8 cellular contexts compared by ENCODE assay signal in the genomic region with DNA sequence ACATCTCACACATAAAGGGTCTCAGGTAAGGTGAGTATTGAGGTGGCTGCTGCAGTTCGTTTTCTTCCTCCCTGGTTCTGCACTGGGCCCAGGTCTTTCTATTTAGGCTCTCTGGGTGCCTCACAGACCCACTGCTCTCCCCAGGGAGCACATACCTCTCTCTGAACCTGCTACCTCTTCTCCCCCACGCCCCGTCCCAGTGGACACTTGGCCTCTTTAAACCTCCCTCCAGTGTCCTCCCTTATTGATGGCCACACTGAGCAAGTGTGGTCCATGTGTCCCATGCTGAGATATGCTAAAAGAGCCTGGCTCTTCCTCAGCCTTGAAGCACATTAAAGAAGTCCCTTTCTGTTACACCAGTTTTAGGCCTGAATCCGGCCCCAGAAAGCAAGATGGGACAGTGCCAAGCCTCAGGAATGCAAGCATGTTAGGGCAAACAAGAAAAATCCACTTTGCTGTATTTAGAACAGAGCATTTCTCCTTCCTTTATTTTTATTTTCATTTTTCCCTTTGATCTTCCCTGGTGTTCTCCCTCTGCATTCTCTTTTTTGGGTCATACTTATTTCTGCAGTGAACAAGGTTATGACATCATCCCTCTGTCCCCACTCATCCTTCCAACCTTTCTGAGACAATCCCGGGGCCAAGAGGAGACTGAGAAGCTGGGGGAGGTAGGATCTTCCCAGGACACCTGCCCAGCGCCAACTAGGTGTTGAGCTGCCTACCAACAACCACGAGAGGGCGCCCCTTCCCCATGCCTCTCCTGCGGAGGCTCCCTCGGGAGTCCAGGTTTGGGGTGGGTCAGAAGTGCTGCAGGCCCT. TPM values are rescaled to one million over a fixed set of nuclear protein-coding genes. Genes with fewer than 3 reads are reported as not detected.
DNase-seq lines count a peak whose midpoint lies in the region; ATAC-seq and TF ChIP-seq lines count a peak whose summit lies in the region.

No MANE protein-coding gene starts in this region.

- H3K27ac ChIP-seq in duodenal mucosa (ENCODE audit: low read depth, low read length) (peak overlapping the region; percentile 26), lung (ENCODE audit: low read depth in 1 of 2, low read length in 1 of 2) (peak overlapping the region in 1 of 2 donors; percentile 9)

- ATAC-seq in HG03045 (IDR thresholded peaks at IDR 0.05; ENCODE audit: unreplicated experiment), result peak; percentile 38
- peak; percentile 87 for ATAC-seq in lung (ENCODE audit: insufficient read depth, low FRiP score)

- peak; percentile 95 for DNase-seq in GM12865 (ENCODE audit: low read depth)
- DNase-seq in NCI-H510A treated with DMSO at 0.1 percent for 48 hours (lab: John Stamatoyannopoulos, UW), result peak; percentile 70
- DNase-seq in activated CD4-positive, alpha-beta T cell treated with anti-CD3 and anti-CD28 coated beads, Interleukin-2, amount 50 U/mL, for 4 hours, result peak; percentile 65 to 67
- peak; percentile 87 for DNase-seq in lung (ENCODE audit: low spot score)
- DNase-seq in stimulated activated CD8-positive, alpha-beta memory T cell treated with anti-CD3 and anti-CD28 coated beads, Interleukin-15, amount 100 ng/mL, for 4 hours (ENCODE audit: low read depth in 2 of 2), result peak; percentile 43 to 48
- DNase-seq in 8988T, result no peak

- H3K9me3 ChIP-seq in duodenal mucosa (ENCODE audit: control insufficient read depth in 1 of 2, low read length in 2 of 2) (no peaks in the 10 kb centered on the region), lung (ENCODE audit: control insufficient read depth in 2 of 2, insufficient read depth in 1 of 2, low read length in 1 of 2) (no peaks in the 10 kb centered on the region)

- TF ChIP-seq CTCF in GM12865 (IDR thresholded peaks at IDR 0.05; ENCODE audit: insufficient read depth, low read depth, low read length, missing control alignments) (peak; percentile 97), lung (IDR thresholded peaks at IDR 0.05; ENCODE audit: control extremely low read depth, extremely low read depth) (peak; percentile 70)

- peak overlapping the region; percentile 15 to 27 for H3K9ac ChIP-seq in duodenal mucosa (ENCODE audit: low read depth in 1 of 2, low read length in 2 of 2)

- no peaks in the 10 kb centered on the region for H3K36me3 ChIP-seq in duodenal mucosa (ENCODE audit: control insufficient read depth in 1 of 2, insufficient read depth in 2 of 2, low read length in 2 of 2)
- H3K36me3 ChIP-seq in lung (ENCODE audit: control insufficient read depth in 2 of 2, insufficient read depth in 2 of 2, low read length in 2 of 2), result no peaks in the 10 kb centered on the region

- peaks cover 29 to 30% of the 10 kb centered on the region in 2 donors for H3K4me1 ChIP-seq in duodenal mucosa (ENCODE audit: control insufficient read depth in 1 of 2, insufficient read depth in 2 of 2, low read length in 2 of 2)
- H3K4me1 ChIP-seq in lung (ENCODE audit: control insufficient read depth in 2 of 2, insufficient read depth in 2 of 2, low read length in 2 of 2), result peaks cover 0 to 6% of the 10 kb centered on the region in 2 donors

- WGBS in lung, 2 donors, result 27 to 33% methylated on average over 10 of the region's 10 CpGs

- H3K4me3 ChIP-seq in GM12865 (ENCODE audit: low read depth, low read length) (peak overlapping the region; percentile 41), duodenal mucosa (ENCODE audit: low read depth in 1 of 2, low read length in 2 of 2) (peak overlapping the region in 1 of 2 donors; percentile 18), lung (no peak overlapping the region)

- H3K27me3 ChIP-seq in duodenal mucosa (ENCODE audit: control insufficient read depth in 1 of 2, insufficient read depth in 2 of 2, low read length in 2 of 2) (no peaks in the 10 kb centered on the region), lung (ENCODE audit: control insufficient read depth, insufficient read depth) (no peaks in the 10 kb centered on the region)

RNA-seq across cellular contexts. Expression of gene CHI3L2, which starts 5.0 kb away (rescaled TPM):
- total RNA-seq in lung, result 100 to 1,000 TPM in 1 of 2 donors, 10 to 100 TPM in 1; 30.1 to 298 TPM
- 100 to 1,000 TPM in 1 of 2 donors, 10 to 100 TPM in 1; 75.6 to 206 TPM for polyA plus RNA-seq in lung

RNA-seq across cellular contexts. Expression of gene DENND2D, which starts 22.1 kb away (rescaled TPM):
- 10 to 100 TPM; 39.3 to 61.6 TPM for total RNA-seq in lung
- polyA plus RNA-seq in lung, result 10 to 100 TPM; 49.5 to 71.7 TPM
